In the genomic region with DNA sequence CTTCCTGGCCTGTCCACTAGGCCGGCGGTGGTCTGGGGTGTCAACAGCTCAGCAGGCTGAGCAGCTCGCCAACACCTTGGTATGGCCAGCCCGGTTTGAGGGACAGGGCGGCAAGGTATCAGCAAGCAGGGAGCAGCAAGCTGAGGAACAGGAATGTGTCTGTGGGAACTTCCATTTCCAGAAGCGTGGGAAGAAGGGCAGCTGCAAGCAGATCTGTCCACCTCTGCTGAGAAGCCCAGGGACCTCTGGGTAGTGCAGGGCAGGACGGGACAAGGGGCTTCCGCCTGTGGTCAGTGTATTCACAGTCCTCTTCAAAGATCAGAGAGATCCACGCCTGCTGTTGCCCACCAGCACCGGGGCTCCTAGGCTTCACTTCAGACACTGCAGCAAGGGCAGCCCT, we compare ENCODE assay signal across 17 cellular contexts. TPM values are rescaled to one million over a fixed set of nuclear protein-coding genes. Genes with fewer than 3 reads are reported as not detected.
DNase-seq lines count a peak whose midpoint lies in the region; ATAC-seq and TF ChIP-seq lines count a peak whose summit lies in the region.
"Had no signal": no experiment of that assay in that cellular context is flagged by ENCODE, and none has a peak within 500 bp of the region (broad histone marks: within the 10 kb centered on the region; RNA-seq: fewer than 3 reads in every experiment).

No MANE protein-coding gene starts in this region.

- H3K9ac ChIP-seq in GM23248 = no peak overlapping the region
- H3K9ac ChIP-seq in mesenchymal stem cell (ENCODE audit: low read length) = no peak overlapping the region
- H3K9ac ChIP-seq in smooth muscle cell (ENCODE audit: low read depth) = no peak overlapping the region
- H3K9ac ChIP-seq: parathyroid adenoma had no signal

- H2AFZ ChIP-seq in GM23248 (no peak overlapping the region), mesenchymal stem cell (ENCODE audit: low read depth, low read length) (no peak overlapping the region), smooth muscle cell (ENCODE audit: low read depth) (no peak overlapping the region)
- H2AFZ ChIP-seq: parathyroid adenoma had no signal

- H2AK5ac ChIP-seq in mesenchymal stem cell (ENCODE audit: low read length, severe bottlenecking) = peak overlapping the region; percentile 32

- H4K20me1 ChIP-seq in GM23248 (ENCODE audit: insufficient read depth) = peaks cover 26% of the 10 kb centered on the region; the same call in 1 of the 2 replicates
- peaks cover 100% of the 10 kb centered on the region for H4K20me1 ChIP-seq in smooth muscle cell (ENCODE audit: low read depth)

- CTCF ChIA-PET in CD8-positive, alpha-beta memory T cell (lab: Charles Lee) = no interaction called here

- H3K23ac ChIP-seq in mesenchymal stem cell (ENCODE audit: low read length in 2 of 2) = no peak overlapping the region

- H3K36me3 ChIP-seq in GM23248 (ENCODE audit: low read depth) (no peaks in the 10 kb centered on the region), mesenchymal stem cell (ENCODE audit: control insufficient read depth in 1 of 2, insufficient read depth in 2 of 2, low read depth in 1 of 2, low read length in 2 of 2) (peaks cover 13 to 33% of the 10 kb centered on the region in 2 experiments), smooth muscle cell (ENCODE audit: low read depth) (no peaks in the 10 kb centered on the region), testis (ENCODE audit: low read depth, missing control alignments) (no peaks in the 10 kb centered on the region)
- no peaks in the 10 kb centered on the region for H3K36me3 ChIP-seq in CD8-positive, alpha-beta memory T cell (ENCODE audit: insufficient read depth, low read length)

- H2BK12ac ChIP-seq in mesenchymal stem cell (ENCODE audit: low read length in 2 of 2) = peak overlapping the region; percentile 50 to 61

- ATAC-seq in GM21619 (IDR thresholded peaks at IDR 0.05; ENCODE audit: unreplicated experiment) = no peak
- ATAC-seq: activated CD8-positive, alpha-beta T cell treated with anti-CD3 and anti-CD28 coated beads, Interleukin-2, amount 10 ng/mL, durations not matched to agents 7 days and 5 days had no signal

- peak overlapping the region; percentile 29 to 60 for H3K18ac ChIP-seq in mesenchymal stem cell (ENCODE audit: low read depth in 1 of 2, low read length in 2 of 2)

- H3K4me1 ChIP-seq in GM23248 (ENCODE audit: insufficient read depth) (peaks cover 80% of the 10 kb centered on the region), mesenchymal stem cell (ENCODE audit: control insufficient read depth, insufficient read depth, low read depth, low read length) (peaks cover 69% of the 10 kb centered on the region), smooth muscle cell (ENCODE audit: low read depth) (peaks cover 45% of the 10 kb centered on the region), testis (peaks cover 31% of the 10 kb centered on the region)
- peaks cover 63% of the 10 kb centered on the region for H3K4me1 ChIP-seq in CD8-positive, alpha-beta memory T cell (ENCODE audit: insufficient read depth, low read length)

- H3K9me3 ChIP-seq in GM23248 (ENCODE audit: low read depth) = no peaks in the 10 kb centered on the region
- H3K9me3 ChIP-seq in mesenchymal stem cell (ENCODE audit: control insufficient read depth, low read length) = no peaks in the 10 kb centered on the region
- no peaks in the 10 kb centered on the region for H3K9me3 ChIP-seq in smooth muscle cell (replicated peaks; ENCODE audit: low read depth)
- H3K9me3 ChIP-seq in CD8-positive, alpha-beta memory T cell (ENCODE audit: low read length) = no peaks in the 10 kb centered on the region
- H3K9me3 ChIP-seq in testis = no peaks in the 10 kb centered on the region

- no peak overlapping the region for H2BK120ac ChIP-seq in mesenchymal stem cell (ENCODE audit: low read depth, low read length)

- TF ChIP-seq CTCF in brain (conservative IDR thresholded peaks at IDR 0.05) = no peak
- no peak for TF ChIP-seq CTCF in smooth muscle cell (IDR thresholded peaks at IDR 0.05; ENCODE audit: borderline replicate concordance, insufficient read depth, poor library complexity, severe bottlenecking)
- TF ChIP-seq CTCF in testis (IDR thresholded peaks at IDR 0.05) = no peak

- no peak overlapping the region for H2BK5ac ChIP-seq in mesenchymal stem cell (ENCODE audit: low read depth, low read length, poor library complexity, severe bottlenecking)

- H3K27ac ChIP-seq in GM23248 = peak overlapping the region; percentile 75
- H3K27ac ChIP-seq in mesenchymal stem cell (ENCODE audit: low read length, poor library complexity, severe bottlenecking) = peak overlapping the region; percentile 84
- peak overlapping the region; percentile 80 for H3K27ac ChIP-seq in smooth muscle cell (ENCODE audit: low read depth)
- no peak overlapping the region for H3K27ac ChIP-seq in CD8-positive, alpha-beta memory T cell (ENCODE audit: low read depth, low read length)
- no peak overlapping the region for H3K27ac ChIP-seq in testis
- H3K27ac ChIP-seq: parathyroid adenoma had no signal

- H3K4me3 ChIP-seq in GM23248 (no peak overlapping the region), mesenchymal stem cell (ENCODE audit: insufficient read depth in 1 of 2, low read depth in 1 of 2, low read length in 2 of 2) (no peak overlapping the region), smooth muscle cell (no peak overlapping the region), testis (no peak overlapping the region)
- H3K4me3 ChIP-seq in CD8-positive, alpha-beta memory T cell (ENCODE audit: low read length) = no peak overlapping the region

- H3K4me1 Mint-ChIP-seq in brain = peaks cover 91% of the 10 kb centered on the region
- peaks cover 8 to 25% (median 17%) of the 10 kb centered on the region in 3 donors for H3K4me1 Mint-ChIP-seq in CD8-positive, alpha-beta memory T cell

- no peak overlapping the region for H3K4me3 Mint-ChIP-seq in brain
- no peak overlapping the region for H3K4me3 Mint-ChIP-seq in CD8-positive, alpha-beta memory T cell
- H3K4me3 Mint-ChIP-seq: activated CD8-positive, alpha-beta T cell treated with anti-CD3 and anti-CD28 coated beads, Interleukin-2, amount 10 ng/mL, durations not matched to agents 7 days and 5 days had no signal

- H3K4me2 ChIP-seq in GM23248 (ENCODE audit: unreplicated experiment) (no peak overlapping the region), mesenchymal stem cell (ENCODE audit: low read length, poor library complexity, severe bottlenecking) (no peak overlapping the region), smooth muscle cell (peak overlapping the region; percentile 24)

- no peak overlapping the region for H2BK15ac ChIP-seq in mesenchymal stem cell (ENCODE audit: low read depth, poor library complexity, severe bottlenecking)

- TF ChIP-seq POLR2A in testis (IDR thresholded peaks at IDR 0.05) = no peak

- peak overlapping the region; percentile 66 for H4K8ac ChIP-seq in mesenchymal stem cell (ENCODE audit: low read length)

- H3K14ac ChIP-seq in mesenchymal stem cell (ENCODE audit: low read length in 2 of 2) = peak overlapping the region in 1 of 2 experiments; percentile 75

- H3K79me2 ChIP-seq in GM23248 (ENCODE audit: insufficient read depth) (peaks cover 97% of the 10 kb centered on the region), smooth muscle cell (ENCODE audit: low read depth) (peaks cover 95% of the 10 kb centered on the region)
- H3K79me2 ChIP-seq: parathyroid adenoma had no signal

- in situ Hi-C loops in GM23248 (cut with MboI) = no loop called here

- WGBS in GM23248 (ENCODE audit: low coverage in 1 of 2, low lambda C conversion rate in 2 of 2, missing lambda C conversion rate in 2 of 2), 2 experiments = 91 to 96% methylated on average over 9 to 10 of the region's 10 CpGs
- 90% methylated on average over 10 of the region's 10 CpGs for WGBS in mesenchymal stem cell
- 80% methylated on average over 10 of the region's 10 CpGs for WGBS in smooth muscle cell (ENCODE audit: low lambda C conversion rate)
- 88 to 91% methylated on average over 7 to 10 of the region's 10 CpGs for WGBS in testis, 2 donors

- intact Hi-C loops in testis (cut with DNase I; ENCODE audit: low total_unique reads) = no loop called here

- POLR2A ChIA-PET in CD8-positive, alpha-beta memory T cell (lab: Charles Lee) = no interaction called here

- H3K9me3 Mint-ChIP-seq in brain = no peaks in the 10 kb centered on the region
- no peaks in the 10 kb centered on the region for H3K9me3 Mint-ChIP-seq in CD8-positive, alpha-beta memory T cell

- DNase-seq in GM23248 (no peak), mesenchymal stem cell (no peak), smooth muscle cell (lab: John Stamatoyannopoulos, UW; ENCODE audit: unreplicated experiment) (no peak), iPS-NIHi7 (ENCODE audit: extremely low spot score) (no peak), testis (no peak)
- DNase-seq in CD8-positive, alpha-beta memory T cell = no peak
- DNase-seq: activated CD8-positive, alpha-beta T cell treated with anti-CD3 and anti-CD28 coated beads, Interleukin-2, amount 10 ng/mL, durations not matched to agents 7 days and 5 days; activated naive CD4-positive, alpha-beta T cell treated with Interleukin-2 at 50 U/mL for 16 hours; COR-L47; dermis blood vessel endothelial cell; foreskin melanocyte; islet precursor cell; stimulated activated CD4-positive, alpha-beta T cell treated with anti-CD3 and anti-CD28 coated beads, Interleukin-2, amount 100 ng/mL, for 48 hours; stimulated activated naive CD4-positive, alpha-beta T cell had no signal

- H3K36me3 Mint-ChIP-seq in brain = no peaks in the 10 kb centered on the region
- no peaks in the 10 kb centered on the region for H3K36me3 Mint-ChIP-seq in CD8-positive, alpha-beta memory T cell

- peak overlapping the region in 4 of 5 experiments; percentile 10 to 88 (median 70) for H3K27ac Mint-ChIP-seq in brain
- peak overlapping the region in 1 of 8 donors; percentile 42 for H3K27ac Mint-ChIP-seq in CD8-positive, alpha-beta memory T cell
- H3K27ac Mint-ChIP-seq: activated CD8-positive, alpha-beta T cell treated with anti-CD3 and anti-CD28 coated beads, Interleukin-2, amount 10 ng/mL, durations not matched to agents 7 days and 5 days had no signal

- no peaks in the 10 kb centered on the region for H3K27me3 Mint-ChIP-seq in brain
- peaks cover 1 to 5% of the 10 kb centered on the region in 2 donors for H3K27me3 Mint-ChIP-seq in CD8-positive, alpha-beta memory T cell

- peaks cover 82% of the 10 kb centered on the region for H3F3A ChIP-seq in GM23248 (ENCODE audit: insufficient read depth)
- peaks cover 67% of the 10 kb centered on the region for H3F3A ChIP-seq in smooth muscle cell (ENCODE audit: low read depth)

- peak overlapping the region in 1 of 2 experiments; percentile 13 for H3K4ac ChIP-seq in mesenchymal stem cell (ENCODE audit: low read depth in 1 of 2, low read length in 2 of 2)

- no peaks in the 10 kb centered on the region for H3K27me3 ChIP-seq in GM23248 (replicated peaks; ENCODE audit: insufficient read depth)
- H3K27me3 ChIP-seq in mesenchymal stem cell (ENCODE audit: control insufficient read depth in 1 of 2, insufficient read depth in 1 of 2, low read length in 2 of 2) = no peaks in the 10 kb centered on the region
- H3K27me3 ChIP-seq in smooth muscle cell (ENCODE audit: low read depth) = no peaks in the 10 kb centered on the region
- no peaks in the 10 kb centered on the region for H3K27me3 ChIP-seq in CD8-positive, alpha-beta memory T cell (ENCODE audit: insufficient read depth, low read length, poor library complexity, severe bottlenecking)
- no peaks in the 10 kb centered on the region for H3K27me3 ChIP-seq in testis

- no peaks in the 10 kb centered on the region for H3K9me2 ChIP-seq in GM23248 (ENCODE audit: insufficient read depth)

- H4K91ac ChIP-seq in mesenchymal stem cell (ENCODE audit: low read length) = peak overlapping the region; percentile 48

- no peaks in the 10 kb centered on the region for H3K79me1 ChIP-seq in mesenchymal stem cell (replicated peaks; ENCODE audit: low read length, poor library complexity, severe bottlenecking)

RNA-seq across cellular contexts. Expression of a gene that starts 36.0 kb away (rescaled TPM):
- 403 and 414 TPM in 2 replicates for total RNA-seq in GM23248 (2014; rRNA removed; shearing (Covaris generic))
- polyA plus RNA-seq in GM23248 (2016; fragmentation: Nextera tagmentation; extraction: Ambion mirVana) = 593 and 597 TPM in 2 replicates
- polyA plus RNA-seq in brain (ENCODE audit: insufficient read depth, low read depth, low replicate concordance) = 84.2 TPM
- 359 TPM for polyA plus RNA-seq in mesenchymal stem cell (2013, experiment 1 of 2)
- polyA plus RNA-seq in mesenchymal stem cell (2013, experiment 2 of 2) = 344 TPM
- 361 and 422 TPM in 2 replicates for total RNA-seq in smooth muscle cell
- 741 and 806 TPM in 2 replicates for polyA plus RNA-seq in smooth muscle cell
- total RNA-seq in CD8-positive, alpha-beta memory T cell = 10 to 100 TPM; 52.7 to 53.3 TPM
- 47.4 TPM for polyA plus RNA-seq in CD8-positive, alpha-beta memory T cell
- total RNA-seq in testis = 10 to 100 TPM; 51.0 to 69.5 TPM
- 82.3 TPM for polyA plus RNA-seq in testis (ENCODE audit: insufficient read depth, low read depth, low replicate concordance)

Comparison
In these comparisons a context has a peak if more than half of its experiments do, and no peak if none do; other contexts are left out.
1. H3K27ac ChIP-seq: peak in GM23248 (single experiment), mesenchymal stem cell (single experiment) and smooth muscle cell (single experiment); none in CD8-positive, alpha-beta memory T cell (single experiment) and testis (0 of 2).